11 cellular contexts compared by ENCODE assay signal in genomic region chr1:84720275-84720780, GRCh38. TPM values are rescaled to one million over a fixed set of nuclear protein-coding genes. Genes with fewer than 3 reads are reported as not detected.
DNase-seq lines count a peak whose midpoint lies in the region; ATAC-seq and TF ChIP-seq lines count a peak whose summit lies in the region.
"Had no signal": no experiment of that assay in that cellular context is flagged by ENCODE, and none has a peak within 500 bp of the region (broad histone marks: within the 10 kb centered on the region; RNA-seq: fewer than 3 reads in every experiment).

No MANE protein-coding gene starts in this region.

- H3K4me1 Mint-ChIP-seq in chondrocyte (ENCODE audit: low read depth): peaks cover 21% of the 10 kb centered on the region
- peaks cover 0 to 4% (median 0%) of the 10 kb centered on the region in 7 donors for H3K4me1 Mint-ChIP-seq in naive thymus-derived CD4-positive, alpha-beta T cell
- peaks cover 17% of the 10 kb centered on the region for H3K4me1 Mint-ChIP-seq in GM23338

- H3K36me3 ChIP-seq in ACC112 (ENCODE audit: insufficient read depth, low read length) (no peaks in the 10 kb centered on the region), GM23338 (ENCODE audit: insufficient read depth) (no peaks in the 10 kb centered on the region)
- H3K36me3 ChIP-seq in naive thymus-derived CD4-positive, alpha-beta T cell (ENCODE audit: control insufficient read depth in 2 of 3, insufficient read depth in 3 of 3, low read length in 3 of 3): no peaks in the 10 kb centered on the region
- H3K36me3 ChIP-seq: SJCRH30 had no signal

- peak overlapping the region; percentile 36 for H2AFZ ChIP-seq in ACC112 (ENCODE audit: low read length, unreplicated experiment)
- no peak overlapping the region; the same call in 1 of the 2 replicates for H2AFZ ChIP-seq in GM23338

- no peaks in the 10 kb centered on the region for H3K27me3 ChIP-seq in ACC112 (ENCODE audit: insufficient read depth, low read length)
- H3K27me3 ChIP-seq in naive thymus-derived CD4-positive, alpha-beta T cell (ENCODE audit: control insufficient read depth in 2 of 2, insufficient read depth in 2 of 2, low read length in 2 of 2): no peaks in the 10 kb centered on the region
- no peaks in the 10 kb centered on the region for H3K27me3 ChIP-seq in GM23338 (ENCODE audit: insufficient read depth)
- H3K27me3 ChIP-seq: SJCRH30 had no signal

- no peaks in the 10 kb centered on the region for H3F3A ChIP-seq in GM23338 (replicated peaks; ENCODE audit: low read depth)

- peak overlapping the region; percentile 5 for H3K27ac Mint-ChIP-seq in chondrocyte (ENCODE audit: unreplicated experiment)
- peak overlapping the region in 1 of 9 donors; percentile 53 for H3K27ac Mint-ChIP-seq in naive thymus-derived CD4-positive, alpha-beta T cell
- H3K27ac Mint-ChIP-seq in GM23338: no peak overlapping the region

- H3K9me3 Mint-ChIP-seq in chondrocyte (ENCODE audit: low read depth) (peaks cover 2% of the 10 kb centered on the region), GM23338 (no peaks in the 10 kb centered on the region)
- no peaks in the 10 kb centered on the region for H3K9me3 Mint-ChIP-seq in naive thymus-derived CD4-positive, alpha-beta T cell

- H3K4me2 ChIP-seq in GM23338: no peak overlapping the region

- TF ChIP-seq CTCF in chondrocyte (IDR thresholded peaks at IDR 0.05): no peak
- TF ChIP-seq CTCF in GM23338 (conservative IDR thresholded peaks at IDR 0.05; ENCODE audit: low read depth in 2 of 2): no peak

- H3K27ac ChIP-seq in ACC112 (ENCODE audit: low read depth, low read length) (no peak overlapping the region), GM23338 (ENCODE audit: low read depth) (no peak overlapping the region)
- no peak overlapping the region for H3K27ac ChIP-seq in naive thymus-derived CD4-positive, alpha-beta T cell (ENCODE audit: low read depth, low read length)
- H3K27ac ChIP-seq: SJCRH30 had no signal

- H3K4me3 Mint-ChIP-seq in chondrocyte (ENCODE audit: unreplicated experiment): no peak overlapping the region
- no peak overlapping the region for H3K4me3 Mint-ChIP-seq in naive thymus-derived CD4-positive, alpha-beta T cell
- H3K4me3 Mint-ChIP-seq in GM23338: no peak overlapping the region

- H3K36me3 Mint-ChIP-seq in chondrocyte (ENCODE audit: low read depth) (no peaks in the 10 kb centered on the region), GM23338 (ENCODE audit: low read depth) (no peaks in the 10 kb centered on the region)
- H3K36me3 Mint-ChIP-seq in naive thymus-derived CD4-positive, alpha-beta T cell: no peaks in the 10 kb centered on the region

- H3K27me3 Mint-ChIP-seq in chondrocyte (ENCODE audit: low read depth): no peaks in the 10 kb centered on the region
- H3K27me3 Mint-ChIP-seq in naive thymus-derived CD4-positive, alpha-beta T cell: peaks cover 0 to 6% (median 0%) of the 10 kb centered on the region in 5 donors
- peaks cover 3% of the 10 kb centered on the region for H3K27me3 Mint-ChIP-seq in GM23338 (ENCODE audit: insufficient read depth, low read depth, poor library complexity)

- ATAC-seq in GM21825 (IDR thresholded peaks at IDR 0.05; ENCODE audit: unreplicated experiment) (peak; percentile 54), GM21576 (IDR thresholded peaks at IDR 0.05; ENCODE audit: unreplicated experiment) (no peak), GM23338 (no peak), HG02870 (IDR thresholded peaks at IDR 0.05; ENCODE audit: unreplicated experiment) (no peak)
- peak; percentile 39 for ATAC-seq in naive thymus-derived CD4-positive, alpha-beta T cell

- no peak overlapping the region for H3K4me3 ChIP-seq in ACC112 (ENCODE audit: low read depth, low read length)
- no peak overlapping the region for H3K4me3 ChIP-seq in naive thymus-derived CD4-positive, alpha-beta T cell (ENCODE audit: low read length)
- no peak overlapping the region for H3K4me3 ChIP-seq in GM23338
- H3K4me3 ChIP-seq: SJCRH30 had no signal

- no peaks in the 10 kb centered on the region for H3K9me2 ChIP-seq in GM23338 (ENCODE audit: insufficient read depth)

- H4K20me1 ChIP-seq in GM23338 (replicated peaks; ENCODE audit: insufficient read depth): no peaks in the 10 kb centered on the region

- POLR2A ChIA-PET in naive thymus-derived CD4-positive, alpha-beta T cell (lab: Charles Lee): interaction anchor here (0.9 kb wide), 1 partner anchor 9 kb away, joined by 3 read pairs; no protein-coding TSS in a partner anchor

- CTCF ChIA-PET in naive thymus-derived CD4-positive, alpha-beta T cell (lab: Charles Lee): no interaction called here

- intact Hi-C loops in naive thymus-derived CD4-positive, alpha-beta T cell (cut with micrococcal nuclease): no loop called here

- H3K9me3 ChIP-seq in naive thymus-derived CD4-positive, alpha-beta T cell (ENCODE audit: control insufficient read depth in 2 of 3, low read length in 3 of 3): no peaks in the 10 kb centered on the region
- H3K9me3 ChIP-seq: SJCRH30 had no signal

- H3K79me2 ChIP-seq in ACC112 (ENCODE audit: control insufficient read depth, insufficient read depth, low read length, unreplicated experiment): no peaks in the 10 kb centered on the region
- H3K79me2 ChIP-seq in GM23338 (replicated peaks; ENCODE audit: insufficient read depth): no peaks in the 10 kb centered on the region

- H3K4me1 ChIP-seq in ACC112 (ENCODE audit: control insufficient read depth, insufficient read depth, low read length, unreplicated experiment) (peaks cover 11% of the 10 kb centered on the region), GM23338 (ENCODE audit: insufficient read depth) (peaks cover 13% of the 10 kb centered on the region; the same call in 1 of the 2 replicates)
- no peaks in the 10 kb centered on the region for H3K4me1 ChIP-seq in naive thymus-derived CD4-positive, alpha-beta T cell (ENCODE audit: control insufficient read depth in 2 of 2, insufficient read depth in 2 of 2, low read length in 2 of 2)
- H3K4me1 ChIP-seq: SJCRH30 had no signal

- DNase-seq in chondrocyte (ENCODE audit: low spot score) (no peak), GM23338 (ENCODE audit: low spot score) (no peak), HCEC 1CT (no peak)
- no peak for DNase-seq in naive thymus-derived CD4-positive, alpha-beta T cell
- DNase-seq: activated CD4-positive, alpha-beta T cell treated with anti-CD3 and anti-CD28 coated beads, Interleukin-2, amount 50 U/mL, for 1 hour; GF-D8; SJCRH30 had no signal

TF ChIP-seq in GM23338, 12 proteins besides CTCF, POLR2A, EP300 and RAD21:
- TF ChIP-seq, protein P1, sequence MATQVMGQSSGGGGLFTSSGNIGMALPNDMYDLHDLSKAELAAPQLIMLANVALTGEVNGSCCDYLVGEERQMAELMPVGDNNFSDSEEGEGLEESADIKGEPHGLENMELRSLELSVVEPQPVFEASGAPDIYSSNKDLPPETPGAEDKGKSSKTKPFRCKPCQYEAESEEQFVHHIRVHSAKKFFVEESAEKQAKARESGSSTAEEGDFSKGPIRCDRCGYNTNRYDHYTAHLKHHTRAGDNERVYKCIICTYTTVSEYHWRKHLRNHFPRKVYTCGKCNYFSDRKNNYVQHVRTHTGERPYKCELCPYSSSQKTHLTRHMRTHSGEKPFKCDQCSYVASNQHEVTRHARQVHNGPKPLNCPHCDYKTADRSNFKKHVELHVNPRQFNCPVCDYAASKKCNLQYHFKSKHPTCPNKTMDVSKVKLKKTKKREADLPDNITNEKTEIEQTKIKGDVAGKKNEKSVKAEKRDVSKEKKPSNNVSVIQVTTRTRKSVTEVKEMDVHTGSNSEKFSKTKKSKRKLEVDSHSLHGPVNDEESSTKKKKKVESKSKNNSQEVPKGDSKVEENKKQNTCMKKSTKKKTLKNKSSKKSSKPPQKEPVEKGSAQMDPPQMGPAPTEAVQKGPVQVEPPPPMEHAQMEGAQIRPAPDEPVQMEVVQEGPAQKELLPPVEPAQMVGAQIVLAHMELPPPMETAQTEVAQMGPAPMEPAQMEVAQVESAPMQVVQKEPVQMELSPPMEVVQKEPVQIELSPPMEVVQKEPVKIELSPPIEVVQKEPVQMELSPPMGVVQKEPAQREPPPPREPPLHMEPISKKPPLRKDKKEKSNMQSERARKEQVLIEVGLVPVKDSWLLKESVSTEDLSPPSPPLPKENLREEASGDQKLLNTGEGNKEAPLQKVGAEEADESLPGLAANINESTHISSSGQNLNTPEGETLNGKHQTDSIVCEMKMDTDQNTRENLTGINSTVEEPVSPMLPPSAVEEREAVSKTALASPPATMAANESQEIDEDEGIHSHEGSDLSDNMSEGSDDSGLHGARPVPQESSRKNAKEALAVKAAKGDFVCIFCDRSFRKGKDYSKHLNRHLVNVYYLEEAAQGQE (IDR thresholded peaks at IDR 0.05; ENCODE audit: unreplicated experiment): no peak
- TF ChIP-seq POLR2AphosphoS5 (IDR thresholded peaks at IDR 0.05; ENCODE audit: low read depth): no peak
- TF ChIP-seq JUNB (IDR thresholded peaks at IDR 0.05; ENCODE audit: unreplicated experiment): no peak
- TF ChIP-seq ZNF114 (CRISPR knock-in tag; IDR thresholded peaks at IDR 0.05): no peak
- TF ChIP-seq ZNF331 (CRISPR knock-in tag; IDR thresholded peaks at IDR 0.05; ENCODE audit: low read depth): no peak

RNA-seq across cellular contexts. Expression of gene SSX2IP, which starts 30.1 kb away (rescaled TPM):
- total RNA-seq in chondrocyte: 6.1 to 9.5 TPM (median 6.2 TPM) in 3 replicates
- total RNA-seq in naive thymus-derived CD4-positive, alpha-beta T cell: 10 to 100 TPM in 1 of 5 experiments, 1 to 10 TPM in 4; 7.5 to 13.4 (median 8.1) TPM
- 1 to 10 TPM; 8.4 to 8.8 TPM for polyA plus RNA-seq in naive thymus-derived CD4-positive, alpha-beta T cell
- 27.5 and 28.4 TPM in 2 replicates for total RNA-seq in GM23338 (2014; rRNA removed; shearing (Covaris generic))
- polyA plus RNA-seq in GM23338 (2016; fragmentation: Nextera tagmentation; extraction: Ambion mirVana): 20.1 and 23.2 TPM in 2 replicates

Comparison
In these comparisons a context has a peak if more than half of its experiments do, and no peak if none do; other contexts are left out.
1. ATAC-seq: peak in GM21825 (single experiment) and naive thymus-derived CD4-positive, alpha-beta T cell (single experiment); none in GM21576 (single experiment), GM23338 (single experiment) and HG02870 (single experiment).